20 cellular contexts compared by ENCODE assay signal in genomic region chr10:133464582-133465031, GRCh38. TPM values are rescaled to one million over a fixed set of nuclear protein-coding genes. Genes with fewer than 3 reads are reported as not detected.
DNase-seq lines count a peak whose midpoint lies in the region; ATAC-seq, FAIRE-seq and TF ChIP-seq lines count a peak whose summit lies in the region.
"Had no signal": no experiment of that assay in that cellular context is flagged by ENCODE, and none has a peak within 500 bp of the region (broad histone marks: within the 10 kb centered on the region; RNA-seq: fewer than 3 reads in every experiment).

No MANE protein-coding gene starts in this region.

- no peaks in the 10 kb centered on the region for H3K9me3 Mint-ChIP-seq in activated CD8-positive, alpha-beta T cell treated with anti-CD3 and anti-CD28 coated beads, Interleukin-2, amount 10 ng/mL, durations not matched to agents 7 days and 5 days (ENCODE audit: insufficient read depth)
- no peaks in the 10 kb centered on the region for H3K9me3 Mint-ChIP-seq in activated CD8-positive, alpha-beta T cell treated with anti-CD3 and anti-CD28 coated beads for 36 hours

- no peaks in the 10 kb centered on the region for H3K27me3 Mint-ChIP-seq in activated CD8-positive, alpha-beta T cell treated with anti-CD3 and anti-CD28 coated beads, Interleukin-2, amount 10 ng/mL, durations not matched to agents 7 days and 5 days (ENCODE audit: low read depth)
- no peaks in the 10 kb centered on the region for H3K27me3 Mint-ChIP-seq in activated CD8-positive, alpha-beta T cell treated with anti-CD3 and anti-CD28 coated beads for 36 hours

- TF ChIP-seq CTCF in activated CD8-positive, alpha-beta T cell treated with anti-CD3 and anti-CD28 coated beads for 36 hours (IDR thresholded peaks at IDR 0.05): no peak
- TF ChIP-seq CTCF in GM10248 (IDR thresholded peaks at IDR 0.05; ENCODE audit: control extremely low read depth, extremely low read depth, low read depth, missing control alignments): no peak
- TF ChIP-seq CTCF in kidney (IDR thresholded peaks at IDR 0.05; ENCODE audit: borderline replicate concordance, extremely low read depth, insufficient read depth): no peak

- no peak overlapping the region for H3K4me3 ChIP-seq in kidney (ENCODE audit: low read length in 2 of 2)
- H3K4me3 ChIP-seq: A549 had no signal

- H3K4me1 ChIP-seq in kidney (ENCODE audit: control insufficient read depth in 1 of 2, insufficient read depth in 1 of 2, low read depth in 1 of 2, low read length in 2 of 2): no peaks in the 10 kb centered on the region
- H3K4me1 ChIP-seq: A549 had no signal

- DNase-seq in activated CD8-positive, alpha-beta T cell treated with anti-CD3 and anti-CD28 coated beads, Interleukin-2, amount 10 ng/mL, durations not matched to agents 7 days and 5 days: peak; percentile 12
- DNase-seq in activated CD8-positive, alpha-beta T cell treated with anti-CD3 and anti-CD28 coated beads for 36 hours: no peak
- peak; percentile 15 for DNase-seq in GM10248 (ENCODE audit: extremely low spot score)
- DNase-seq in kidney: peak; percentile 57
- DNase-seq in stimulated activated CD8-positive, alpha-beta memory T cell treated with anti-CD3 and anti-CD28 coated beads, Interleukin-4, amount 100 ng/mL, for 48 hours: peak; percentile 17
- DNase-seq in NCI-H1417 (lab: John Stamatoyannopoulos, UW): no peak
- DNase-seq in DMS 273 (lab: John Stamatoyannopoulos, UW; ENCODE audit: unreplicated experiment): no peak
- DNase-seq: C1 segment of cervical spinal cord, DMS 273 treated with DMSO at 0.1 percent for 48 hours, GF-D8, KBM-7, MV-4-11, NCI-H1417 treated with DMSO at 0.1 percent for 48 hours, NCI-H1930, NCI-H446, NCI-H69 had no signal

- no peaks in the 10 kb centered on the region for H3K9me3 ChIP-seq in kidney (ENCODE audit: control insufficient read depth in 1 of 2, low read length in 2 of 2)
- H3K9me3 ChIP-seq: A549 had no signal

- no peak for ATAC-seq in activated CD8-positive, alpha-beta T cell treated with anti-CD3 and anti-CD28 coated beads, Interleukin-2, amount 10 ng/mL, durations not matched to agents 7 days and 5 days
- no peak for ATAC-seq in activated CD8-positive, alpha-beta T cell treated with anti-CD3 and anti-CD28 coated beads for 36 hours
- ATAC-seq: A549 had no signal

- H3K27ac Mint-ChIP-seq in activated CD8-positive, alpha-beta T cell treated with anti-CD3 and anti-CD28 coated beads, Interleukin-2, amount 10 ng/mL, durations not matched to agents 7 days and 5 days: no peak overlapping the region
- H3K27ac Mint-ChIP-seq in activated CD8-positive, alpha-beta T cell treated with anti-CD3 and anti-CD28 coated beads for 36 hours: no peak overlapping the region

- intact Hi-C loops in activated CD8-positive, alpha-beta T cell treated with anti-CD3 and anti-CD28 coated beads for 36 hours (cut with micrococcal nuclease): no loop called here
- intact Hi-C loops in kidney (cut with DNase I): no loop called here

- peaks cover 0 to 4% of the 10 kb centered on the region in 2 donors for H3K36me3 ChIP-seq in kidney (ENCODE audit: control insufficient read depth in 1 of 2, insufficient read depth in 2 of 2, low read length in 2 of 2)

- H3K9ac ChIP-seq in kidney (ENCODE audit: low read length in 2 of 2): no peak overlapping the region

- POLR2A ChIA-PET in activated CD8-positive, alpha-beta T cell treated with anti-CD3 and anti-CD28 coated beads, Interleukin-2, amount 10 ng/mL, durations not matched to agents 7 days and 5 days (lab: Charles Lee): no interaction called here
- POLR2A ChIA-PET in activated CD8-positive, alpha-beta T cell treated with anti-CD3 and anti-CD28 coated beads for 36 hours (lab: Charles Lee): no interaction called here
- POLR2A ChIA-PET in GM10248 (lab: Yijun Ruan, JAX): no interaction called here

- peaks cover 4% of the 10 kb centered on the region for H3K36me3 Mint-ChIP-seq in activated CD8-positive, alpha-beta T cell treated with anti-CD3 and anti-CD28 coated beads, Interleukin-2, amount 10 ng/mL, durations not matched to agents 7 days and 5 days (ENCODE audit: low read depth)
- H3K36me3 Mint-ChIP-seq in activated CD8-positive, alpha-beta T cell treated with anti-CD3 and anti-CD28 coated beads for 36 hours (ENCODE audit: low read depth): peaks cover 9% of the 10 kb centered on the region

- no peak for FAIRE-seq in kidney (lab: Jason Lieb, UNC)
- FAIRE-seq: A549, H1 had no signal

- H3K4me3 Mint-ChIP-seq in activated CD8-positive, alpha-beta T cell treated with anti-CD3 and anti-CD28 coated beads, Interleukin-2, amount 10 ng/mL, durations not matched to agents 7 days and 5 days: no peak overlapping the region
- no peak overlapping the region for H3K4me3 Mint-ChIP-seq in activated CD8-positive, alpha-beta T cell treated with anti-CD3 and anti-CD28 coated beads for 36 hours

- H3K27ac ChIP-seq in kidney (ENCODE audit: low read depth in 2 of 2, low read length in 2 of 2): no peak overlapping the region
- H3K27ac ChIP-seq: A549 had no signal

- CTCF ChIA-PET in activated CD8-positive, alpha-beta T cell treated with anti-CD3 and anti-CD28 coated beads, Interleukin-2, amount 10 ng/mL, durations not matched to agents 7 days and 5 days (lab: Charles Lee): interaction anchor here (3.0 kb wide), 1 partner anchor 26 kb away, joined by 11 read pairs; no protein-coding TSS in a partner anchor
- CTCF ChIA-PET in activated CD8-positive, alpha-beta T cell treated with anti-CD3 and anti-CD28 coated beads for 36 hours (lab: Charles Lee): interaction anchor here (1.2 kb wide), 1 partner anchor 135 kb away, joined by 3 read pairs; no protein-coding TSS in a partner anchor
- CTCF ChIA-PET in GM10248 (lab: Yijun Ruan, JAX): no interaction called here

- no peaks in the 10 kb centered on the region for H3K4me1 Mint-ChIP-seq in activated CD8-positive, alpha-beta T cell treated with anti-CD3 and anti-CD28 coated beads, Interleukin-2, amount 10 ng/mL, durations not matched to agents 7 days and 5 days (ENCODE audit: low read depth)
- no peaks in the 10 kb centered on the region for H3K4me1 Mint-ChIP-seq in activated CD8-positive, alpha-beta T cell treated with anti-CD3 and anti-CD28 coated beads for 36 hours (ENCODE audit: low read depth)

RNA-seq across cellular contexts. Expression of gene SCART1, which starts 10.9 kb away (rescaled TPM):
- 1 to 10 TPM; 2.0 to 2.7 TPM for total RNA-seq in activated CD8-positive, alpha-beta T cell treated with anti-CD3 and anti-CD28 coated beads, Interleukin-2, amount 10 ng/mL, durations not matched to agents 7 days and 5 days
- 1 to 10 TPM; 2.8 to 2.9 TPM for total RNA-seq in activated CD8-positive, alpha-beta T cell treated with anti-CD3 and anti-CD28 coated beads for 36 hours
- 3.9 TPM for total RNA-seq in kidney
- polyA plus RNA-seq in kidney (ENCODE audit: insufficient read depth, low read depth, low replicate concordance): 0.37 TPM

RNA-seq across cellular contexts. Expression of gene SPRN, which starts 40.2 kb away (rescaled TPM):
- not detected for total RNA-seq in activated CD8-positive, alpha-beta T cell treated with anti-CD3 and anti-CD28 coated beads, Interleukin-2, amount 10 ng/mL, durations not matched to agents 7 days and 5 days
- not detected for total RNA-seq in activated CD8-positive, alpha-beta T cell treated with anti-CD3 and anti-CD28 coated beads for 36 hours
- total RNA-seq in kidney: not detected
- not detected for polyA plus RNA-seq in kidney (ENCODE audit: insufficient read depth, low read depth, low replicate concordance)
- total RNA-seq: OCI-LY7, RPMI7951 had no signal

Comparison
In these comparisons a context has a peak if more than half of its experiments do, and no peak if none do; other contexts are left out.
1. DNase-seq: peak in activated CD8-positive, alpha-beta T cell treated with anti-CD3 and anti-CD28 coated beads, Interleukin-2, amount 10 ng/mL, durations not matched to agents 7 days and 5 days (single experiment), GM10248 (single experiment), kidney (single experiment) and stimulated activated CD8-positive, alpha-beta memory T cell treated with anti-CD3 and anti-CD28 coated beads, Interleukin-4, amount 100 ng/mL, for 48 hours (single experiment); none in activated CD8-positive, alpha-beta T cell treated with anti-CD3 and anti-CD28 coated beads for 36 hours (single experiment), NCI-H1417 (0 of 3) and DMS 273 (single experiment).